ENCODE assay signal across 8 cellular contexts in genomic region chr17:55770220-55770870, GRCh38. TPM values are rescaled to one million over a fixed set of nuclear protein-coding genes. Genes with fewer than 3 reads are reported as not detected.
DNase-seq lines count a peak whose midpoint lies in the region; ATAC-seq and TF ChIP-seq lines count a peak whose summit lies in the region.

No MANE protein-coding gene starts in this region.

- peak; percentile 61 for DNase-seq in DMS53 (lab: John Stamatoyannopoulos, UW)
- peak; percentile 55 to 83 for DNase-seq in Kasumi-1 (lab: John Stamatoyannopoulos, UW)
- peak; percentile 61 for DNase-seq in SK-N-DZ (ENCODE audit: low spot score)
- DNase-seq in foreskin fibroblast = peak; percentile 56 to 82
- DNase-seq in retina = peak; percentile 56
- DNase-seq in putamen (ENCODE audit: low spot score) = no peak
- no peak for DNase-seq in GDM1 (lab: John Stamatoyannopoulos, UW)

- no peak overlapping the region for H3K4me3 ChIP-seq in foreskin fibroblast (ENCODE audit: low read depth in 1 of 2, low read length in 2 of 2)

- TF ChIP-seq CTCF in foreskin fibroblast (IDR thresholded peaks at IDR 0.05; ENCODE audit: low read depth, low read length) = peak; percentile 32

- no peak for ATAC-seq in GM18498 (IDR thresholded peaks at IDR 0.05; ENCODE audit: unreplicated experiment)

RNA-seq across cellular contexts. Expression of gene PCTP, which starts 19.5 kb away (rescaled TPM):
- polyA plus RNA-seq in SK-N-DZ (2014; cell fraction: cytosol; rRNA removed) = 17.3 TPM in 2 replicates
- polyA plus RNA-seq in SK-N-DZ (2014; cell fraction: nucleus; rRNA removed) = 10.6 and 11.8 TPM in 2 replicates

RNA-seq across cellular contexts. Expression of gene TMEM100, which starts 47.7 kb away (rescaled TPM):
- not detected in 2 replicates for polyA plus RNA-seq in SK-N-DZ (2014; cell fraction: cytosol; rRNA removed)
- not detected in 2 replicates for polyA plus RNA-seq in SK-N-DZ (2014; cell fraction: nucleus; rRNA removed)

Comparison
In these comparisons a context has a peak if more than half of its experiments do, and no peak if none do; other contexts are left out.
1. DNase-seq: peak in DMS53 (single experiment), Kasumi-1 (2 of 2), SK-N-DZ (single experiment), foreskin fibroblast (2 of 2) and retina (single experiment); none in putamen (single experiment) and GDM1 (single experiment).